In genomic region chr7:47333131-47333887, GRCh38 we compare ENCODE assay signal across 15 cellular contexts.
"Had no signal": no experiment of that assay in that cellular context is flagged by ENCODE, and none has a peak within 500 bp of the region (broad histone marks: within the 10 kb centered on the region; RNA-seq: fewer than 3 reads in every experiment).

No MANE protein-coding gene starts in this region.

- H3K36me3 ChIP-seq: ovary had no signal

- H3K27ac ChIP-seq: gastroesophageal sphincter, ovary, tibial artery had no signal

- H3K9me3 ChIP-seq: ovary, tibial artery had no signal

- H3K27me3 ChIP-seq: gastroesophageal sphincter, ovary, tibial artery had no signal

- H3K4me3 ChIP-seq: gastroesophageal sphincter, ovary, tibial artery had no signal

- DNase-seq: activated CD4-positive, alpha-beta T cell treated with anti-CD3 and anti-CD28 coated beads for 1 hour; activated CD4-positive, alpha-beta T cell treated with anti-CD3 and anti-CD28 coated beads, Interleukin-2, amount 50 U/mL, for 4 hours; activated naive CD4-positive, alpha-beta T cell; activated naive CD8-positive, alpha-beta T cell treated with anti-CD3 and anti-CD28 coated beads, Interleukin-2, amount 10 ng/mL, durations not matched to agents 7 days and 5 days; activated T-cell treated with anti-CD3 and anti-CD28 coated beads for 4 hours; anterior cingulate cortex; dermis blood vessel endothelial cell; effector memory CD8-positive, alpha-beta T cell; mesendoderm; ovary; stimulated activated CD4-positive, alpha-beta T cell treated with anti-CD3 and anti-CD28 coated beads, Interleukin-2, amount 100 ng/mL, for 48 hours; tibial artery had no signal

- FAIRE-seq: islet of Langerhans had no signal

- ATAC-seq: effector memory CD8-positive, alpha-beta T cell; gastroesophageal sphincter; stimulated activated memory B cell treated with anti-CD40 and anti-IgM and Interleukin-4, amounts not matched to agents 10 μg/mL and 1 μg/mL and 100 μg/mL, for 72 hours had no signal
